ENCODE assay signal across 8 cellular contexts in the genomic region with DNA sequence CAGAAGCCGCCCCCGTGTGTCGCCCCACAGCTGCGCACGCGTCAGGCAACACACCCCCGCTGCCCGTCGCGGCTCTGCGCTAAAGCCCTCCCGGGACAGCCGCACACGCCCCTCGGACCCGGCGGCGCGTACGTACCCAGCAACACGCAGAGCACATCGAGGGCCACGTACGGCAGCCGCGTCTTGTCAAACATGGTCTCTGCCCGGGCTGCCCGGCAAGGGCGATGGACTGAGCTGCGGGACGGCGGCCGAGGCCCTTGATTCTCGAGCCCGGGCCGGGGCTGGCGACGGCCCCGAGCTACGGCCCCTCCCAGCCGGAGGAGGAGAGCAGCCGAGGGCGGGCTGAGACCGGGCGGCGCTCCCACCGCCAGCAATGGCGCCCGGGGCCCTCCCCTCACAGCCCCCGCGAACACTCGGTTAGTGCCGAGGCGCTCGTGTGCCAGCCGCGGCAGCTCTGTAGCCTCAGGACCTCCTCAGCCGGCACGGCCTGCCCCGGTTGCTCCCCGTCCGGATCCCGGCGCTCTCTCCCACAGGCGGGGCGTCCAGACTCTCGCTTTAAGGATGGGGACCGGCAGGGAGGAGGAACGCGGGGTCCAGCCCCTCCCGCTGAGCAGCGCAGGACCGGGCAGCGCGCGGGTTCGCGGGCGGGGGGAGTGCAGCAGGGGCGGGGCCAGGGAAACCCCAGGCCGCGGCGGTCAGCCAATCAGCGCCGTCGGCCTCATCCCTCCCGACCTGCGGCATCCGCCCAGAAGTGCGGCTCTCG. TPM values are rescaled to one million over a fixed set of nuclear protein-coding genes. Genes with fewer than 3 reads are reported as not detected.
DNase-seq lines count a peak whose midpoint lies in the region; FAIRE-seq and TF ChIP-seq lines count a peak whose summit lies in the region.

A gene (minus strand): TSS at position 529 of the 763 bp plus-strand sequence. CDS start 335 bp downstream, at position 194.

- peak within 1 kb of the TSS; percentile 89 for H2AFZ ChIP-seq in GM23248

- TF ChIP-seq CTCF in neutrophil (IDR thresholded peaks at IDR 0.05), result no peak

- peak within 1 kb of the TSS; percentile 83 for H3K9ac ChIP-seq in GM23248

- peaks cover 43% of the 10 kb centered on the region for H3K79me2 ChIP-seq in GM23248 (ENCODE audit: insufficient read depth)

- FAIRE-seq in frontal cortex (lab: Jason Lieb, UNC), result no peak

- no peaks in the 10 kb centered on the region for H3K9me3 Mint-ChIP-seq in activated naive CD4-positive, alpha-beta T cell treated with anti-CD3 and anti-CD28 coated beads for 36 hours

- H3K36me3 ChIP-seq in GM23248 (ENCODE audit: low read depth) (no peaks in the 10 kb centered on the region), neutrophil (no peaks in the 10 kb centered on the region)

- intact Hi-C loops in activated naive CD4-positive, alpha-beta T cell treated with anti-CD3 and anti-CD28 coated beads for 36 hours (cut with micrococcal nuclease), result loop anchor here (1.0 to 10.0 kb wide), 10 partner anchors 48 to 1640 kb away; a partner anchor contains a TSS

- peak within 1 kb of the TSS; percentile 82 for H3K4me3 Mint-ChIP-seq in activated naive CD4-positive, alpha-beta T cell treated with anti-CD3 and anti-CD28 coated beads for 36 hours

- H3K36me3 Mint-ChIP-seq in activated naive CD4-positive, alpha-beta T cell treated with anti-CD3 and anti-CD28 coated beads for 36 hours (ENCODE audit: low read depth), result no peaks in the 10 kb centered on the region

- H3K4me1 ChIP-seq in GM23248 (ENCODE audit: insufficient read depth) (peaks cover 23% of the 10 kb centered on the region; the same call in 1 of the 2 replicates), neutrophil (ENCODE audit: control insufficient read depth in 1 of 2, insufficient read depth in 1 of 2, low read depth in 1 of 2, low read length in 1 of 2) (peaks cover 14 to 18% of the 10 kb centered on the region in 2 experiments)

- no peaks in the 10 kb centered on the region for H3K9me3 ChIP-seq in GM23248 (ENCODE audit: low read depth)
- H3K9me3 ChIP-seq in neutrophil, result no peaks in the 10 kb centered on the region

- no peaks in the 10 kb centered on the region for H4K20me1 ChIP-seq in GM23248 (ENCODE audit: insufficient read depth)

- no peaks in the 10 kb centered on the region for H3K27me3 ChIP-seq in GM23248 (replicated peaks; ENCODE audit: insufficient read depth)
- peaks cover 86% of the 10 kb centered on the region for H3K27me3 ChIP-seq in neutrophil

- DNase-seq in ELF-1 (ENCODE audit: low read depth, low spot score) (peak; percentile 93), GM23248 (peak; percentile 95), LHCN-M2 (ENCODE audit: low read depth) (peak; percentile 80), SK-N-DZ (ENCODE audit: low spot score) (peak; percentile 86), frontal cortex (ENCODE audit: low spot score in 2 of 2) (peak; percentile 92 to 93), substantia nigra (lab: John Stamatoyannopoulos, UW) (peak; percentile 78 to 98 (median 92))
- DNase-seq in activated naive CD4-positive, alpha-beta T cell treated with anti-CD3 and anti-CD28 coated beads for 36 hours, result peak; percentile 83

- H3K27ac Mint-ChIP-seq in activated naive CD4-positive, alpha-beta T cell treated with anti-CD3 and anti-CD28 coated beads for 36 hours, result peak within 1 kb of the TSS; percentile 86

- H3K4me3 ChIP-seq in GM23248 (peak within 1 kb of the TSS; percentile 85), neutrophil (ENCODE audit: low read depth in 1 of 2, low read length in 1 of 2) (peak within 1 kb of the TSS; percentile 60 to 74)

- peaks cover 29% of the 10 kb centered on the region for H3K4me1 Mint-ChIP-seq in activated naive CD4-positive, alpha-beta T cell treated with anti-CD3 and anti-CD28 coated beads for 36 hours (ENCODE audit: low read depth)

- H3F3A ChIP-seq in GM23248 (ENCODE audit: insufficient read depth), result 0 out of 2 replicates have a peak, but pooled peaks cover 17% of the 10 kb centered on the region

- in situ Hi-C loops in GM23248 (cut with MboI), result no loop called here

- H3K4me2 ChIP-seq in GM23248 (ENCODE audit: unreplicated experiment), result peak within 1 kb of the TSS; percentile 98

- H3K27me3 Mint-ChIP-seq in activated naive CD4-positive, alpha-beta T cell treated with anti-CD3 and anti-CD28 coated beads for 36 hours (ENCODE audit: low read depth), result no peaks in the 10 kb centered on the region

- H3K27ac ChIP-seq in GM23248, result peak within 1 kb of the TSS; percentile 74
- H3K27ac ChIP-seq in neutrophil, result no peak within 1 kb of the TSS
- H3K27ac ChIP-seq in substantia nigra (ENCODE audit: low read depth, low read length, poor library complexity, severe bottlenecking), result peak within 1 kb of the TSS; percentile 97

- CTCF ChIA-PET in activated naive CD4-positive, alpha-beta T cell treated with anti-CD3 and anti-CD28 coated beads for 36 hours (lab: Charles Lee), result no interaction called here

- no peaks in the 10 kb centered on the region for H3K9me2 ChIP-seq in GM23248 (ENCODE audit: insufficient read depth)

- 1% methylated on average over 40 to 75 of the region's 91 CpGs for WGBS in GM23248 (ENCODE audit: low coverage in 1 of 2, low lambda C conversion rate in 2 of 2, missing lambda C conversion rate in 2 of 2), 2 experiments

RNA-seq across cellular contexts. Expression of the gene that starts here (rescaled TPM):
- 65.1 and 78.6 TPM in 2 replicates for total RNA-seq in GM23248 (2014; rRNA removed; shearing (Covaris generic))
- 58.1 and 63.5 TPM in 2 replicates for polyA plus RNA-seq in GM23248 (2016; fragmentation: Nextera tagmentation; extraction: Ambion mirVana)
- total RNA-seq in LHCN-M2 (2014; rRNA removed) (40.7 and 42.7 TPM in 2 replicates), frontal cortex (25.7 TPM)
- 23.7 TPM for polyA plus RNA-seq in LHCN-M2 (2012)
- 10.9 and 15.5 TPM in 2 replicates for polyA plus RNA-seq in SK-N-DZ (2014; cell fraction: cytosol; rRNA removed)
- 15.5 and 20.6 TPM in 2 replicates for polyA plus RNA-seq in SK-N-DZ (2014; cell fraction: nucleus; rRNA removed)
- total RNA-seq in activated naive CD4-positive, alpha-beta T cell treated with anti-CD3 and anti-CD28 coated beads for 36 hours, result 1 to 10 TPM; 7.3 to 8.3 TPM
